ENCODE assay signal across 8 cellular contexts in the genomic region with DNA sequence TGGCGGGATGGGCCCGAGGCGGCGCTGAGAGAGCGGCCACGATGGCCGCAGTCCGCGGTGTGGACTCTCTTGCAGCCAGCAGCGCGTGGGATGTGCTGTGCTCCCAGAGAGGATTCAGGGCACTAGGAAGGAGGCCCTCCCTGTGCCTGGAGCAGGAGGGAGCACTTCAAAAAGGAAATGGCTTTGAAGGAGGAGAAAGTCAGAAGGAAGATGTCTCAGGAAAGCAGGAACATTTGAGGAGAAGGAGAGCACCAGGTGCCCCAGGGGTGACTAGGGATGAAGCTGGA. TPM values are rescaled to one million over a fixed set of nuclear protein-coding genes. Genes with fewer than 3 reads are reported as not detected.
DNase-seq lines count a peak whose midpoint lies in the region; ATAC-seq, FAIRE-seq and TF ChIP-seq lines count a peak whose summit lies in the region.

No MANE protein-coding gene starts in this region.

- H3K9ac ChIP-seq in astrocyte (ENCODE audit: low read length) (no peak overlapping the region), mesenchymal stem cell (ENCODE audit: low read length) (peak overlapping the region; percentile 82)

- 20 to 35% (median 32%) methylated on average over 11 of the region's 11 CpGs for WGBS in heart left ventricle, 4 donors
- WGBS in mesenchymal stem cell: 17% methylated on average over 11 of the region's 11 CpGs

- intact Hi-C loops in heart left ventricle (cut with DNase I) (loop anchor here in 1 of 10 donors (2.0 kb wide), 1 partner anchor 19 kb away; no protein-coding TSS in a partner anchor), Right ventricle myocardium inferior (cut with DNase I) (loop anchor here (2.0 kb wide), 1 partner anchor 21 kb away; the partner anchor contains the start of genes AUP1 and HTRA2), vagina (cut with DNase I) (no loop called here)

- H2BK12ac ChIP-seq in mesenchymal stem cell (ENCODE audit: low read length in 2 of 2): peak overlapping the region in 1 of 2 experiments; percentile 51

- H3K79me2 ChIP-seq in astrocyte (ENCODE audit: insufficient read depth, low read length): peaks cover 48% of the 10 kb centered on the region

- H3K36me3 Mint-ChIP-seq in astrocyte (ENCODE audit: low read depth, unreplicated experiment): peaks cover 2% of the 10 kb centered on the region

- H3K18ac ChIP-seq in mesenchymal stem cell (ENCODE audit: low read depth in 1 of 2, low read length in 2 of 2): no peak overlapping the region

- no peaks in the 10 kb centered on the region for H3K9me3 ChIP-seq in heart left ventricle
- no peaks in the 10 kb centered on the region for H3K9me3 ChIP-seq in astrocyte (ENCODE audit: insufficient read depth, low read depth, low read length)
- H3K9me3 ChIP-seq in mesenchymal stem cell (ENCODE audit: control insufficient read depth, low read length): no peaks in the 10 kb centered on the region
- no peaks in the 10 kb centered on the region for H3K9me3 ChIP-seq in vagina

- H3K23ac ChIP-seq in mesenchymal stem cell (ENCODE audit: low read length in 2 of 2): peak overlapping the region in 1 of 2 experiments; percentile 60

- no peak overlapping the region for H2AK5ac ChIP-seq in mesenchymal stem cell (ENCODE audit: low read length, severe bottlenecking)

- H4K20me1 ChIP-seq in astrocyte (ENCODE audit: insufficient read depth, low read length): peaks cover 6% of the 10 kb centered on the region

- peaks cover 0 to 3% (median 0%) of the 10 kb centered on the region in 9 donors for H3K36me3 ChIP-seq in heart left ventricle
- H3K36me3 ChIP-seq in astrocyte (ENCODE audit: insufficient read depth, low read length): no peaks in the 10 kb centered on the region
- H3K36me3 ChIP-seq in mesenchymal stem cell (ENCODE audit: control insufficient read depth in 1 of 2, insufficient read depth in 2 of 2, low read depth in 1 of 2, low read length in 2 of 2): no peaks in the 10 kb centered on the region
- H3K36me3 ChIP-seq in vagina: no peaks in the 10 kb centered on the region

- peaks cover 13% of the 10 kb centered on the region for H3K79me1 ChIP-seq in mesenchymal stem cell (replicated peaks; ENCODE audit: low read length, poor library complexity, severe bottlenecking)

- no peak overlapping the region for H3K27ac Mint-ChIP-seq in astrocyte (ENCODE audit: unreplicated experiment)

- H3K27me3 ChIP-seq in heart left ventricle: peaks cover 0 to 7% (median 0%) of the 10 kb centered on the region in 9 donors
- no peaks in the 10 kb centered on the region for H3K27me3 ChIP-seq in astrocyte (ENCODE audit: insufficient read depth, low read length)
- no peaks in the 10 kb centered on the region for H3K27me3 ChIP-seq in mesenchymal stem cell (ENCODE audit: control insufficient read depth in 1 of 2, insufficient read depth in 1 of 2, low read length in 2 of 2)
- no peaks in the 10 kb centered on the region for H3K27me3 ChIP-seq in vagina

- no peak overlapping the region for H2BK5ac ChIP-seq in mesenchymal stem cell (ENCODE audit: low read depth, low read length, poor library complexity, severe bottlenecking)

- H3K4me1 ChIP-seq in heart left ventricle: peaks cover 0 to 38% (median 24%) of the 10 kb centered on the region in 12 donors
- H3K4me1 ChIP-seq in astrocyte (ENCODE audit: insufficient read depth, low read length): peaks cover 25% of the 10 kb centered on the region
- peaks cover 20% of the 10 kb centered on the region for H3K4me1 ChIP-seq in mesenchymal stem cell (ENCODE audit: control insufficient read depth, insufficient read depth, low read depth, low read length)
- H3K4me1 ChIP-seq in vagina: peaks cover 27% of the 10 kb centered on the region

- H2BK120ac ChIP-seq in mesenchymal stem cell (ENCODE audit: low read depth, low read length): no peak overlapping the region

- no peak overlapping the region for H2BK15ac ChIP-seq in mesenchymal stem cell (ENCODE audit: low read depth, poor library complexity, severe bottlenecking)

- H3K4me2 ChIP-seq in astrocyte (ENCODE audit: low read length): peak overlapping the region; percentile 92
- peak overlapping the region; percentile 98 for H3K4me2 ChIP-seq in mesenchymal stem cell (ENCODE audit: low read length, poor library complexity, severe bottlenecking)

- H2AFZ ChIP-seq in astrocyte (ENCODE audit: low read depth, low read length) (peak overlapping the region; percentile 78), mesenchymal stem cell (ENCODE audit: low read depth, low read length) (peak overlapping the region; percentile 81)

- H3K4me3 Mint-ChIP-seq in astrocyte (ENCODE audit: unreplicated experiment): peak overlapping the region; percentile 75

- TF ChIP-seq CTCF in heart left ventricle (IDR thresholded peaks at IDR 0.05) (no peak), astrocyte (IDR thresholded peaks at IDR 0.05; ENCODE audit: insufficient read depth, low read depth, low read length) (no peak), vagina (IDR thresholded peaks at IDR 0.05) (no peak)

- TF ChIP-seq POLR2A in heart left ventricle (IDR thresholded peaks at IDR 0.05) (no peak), vagina (IDR thresholded peaks at IDR 0.05) (no peak)

- peak overlapping the region; percentile 8 for H4K91ac ChIP-seq in mesenchymal stem cell (ENCODE audit: low read length)

- no peak for ATAC-seq in heart left ventricle
- no peak for ATAC-seq in Right ventricle myocardium inferior
- no peak for ATAC-seq in HG02938 (IDR thresholded peaks at IDR 0.05; ENCODE audit: unreplicated experiment)

- peaks cover 7% of the 10 kb centered on the region for H3K27me3 Mint-ChIP-seq in astrocyte (ENCODE audit: low read depth, unreplicated experiment)

- H3K4me1 Mint-ChIP-seq in astrocyte (ENCODE audit: low read depth, unreplicated experiment): peaks cover 9% of the 10 kb centered on the region

- H3K4me3 ChIP-seq in heart left ventricle (peak overlapping the region; percentile 43 to 79 (median 60)), astrocyte (ENCODE audit: insufficient read depth, low read depth, low read length) (peak overlapping the region; percentile 54), mesenchymal stem cell (ENCODE audit: insufficient read depth in 1 of 2, low read depth in 1 of 2, low read length in 2 of 2) (peak overlapping the region; percentile 58 to 80), vagina (peak overlapping the region; percentile 53 to 78)

- no peak for FAIRE-seq in astrocyte (lab: Jason Lieb, UNC)

- H3K9me3 Mint-ChIP-seq in astrocyte (ENCODE audit: unreplicated experiment): no peaks in the 10 kb centered on the region

- H3K27ac ChIP-seq in heart left ventricle (peak overlapping the region in 6 of 12 donors; percentile 69 to 91 (median 86)), astrocyte (ENCODE audit: low read depth, low read length) (no peak overlapping the region), mesenchymal stem cell (ENCODE audit: low read length, poor library complexity, severe bottlenecking) (no peak overlapping the region), vagina (no peak overlapping the region)

- H3K4ac ChIP-seq in mesenchymal stem cell (ENCODE audit: low read depth in 1 of 2, low read length in 2 of 2): no peak overlapping the region

- no peak overlapping the region for H3K14ac ChIP-seq in mesenchymal stem cell (ENCODE audit: low read length in 2 of 2)

- DNase-seq in heart left ventricle: no peak
- no peak for DNase-seq in Right ventricle myocardium inferior (ENCODE audit: missing footprints)
- no peak for DNase-seq in astrocyte (ENCODE audit: low read depth)
- no peak for DNase-seq in mesenchymal stem cell
- DNase-seq in vagina (ENCODE audit: extremely low spot score in 2 of 2): no peak
- DNase-seq in NCI-H1105 treated with DMSO at 0.1 percent for 48 hours (lab: John Stamatoyannopoulos, UW): no peak
- no peak for DNase-seq in occipital lobe (lab: John Stamatoyannopoulos, UW)

- peak overlapping the region; percentile 70 for H4K8ac ChIP-seq in mesenchymal stem cell (ENCODE audit: low read length)

RNA-seq across cellular contexts. Expression of gene LOXL3, which starts 4.1 kb away (rescaled TPM):
- 1 to 10 TPM; 1.6 to 8.7 (median 3.0) TPM for total RNA-seq in heart left ventricle
- polyA plus RNA-seq in heart left ventricle: 1 to 10 TPM; 1.5 to 3.5 TPM
- 4.8 TPM for total RNA-seq in Right ventricle myocardium inferior
- 17.6 and 33.8 TPM in 2 replicates for total RNA-seq in astrocyte
- 11.7 TPM for polyA plus RNA-seq in mesenchymal stem cell (2013, experiment 1 of 2)
- 11.7 TPM for polyA plus RNA-seq in mesenchymal stem cell (2013, experiment 2 of 2)
- 6.1 TPM for total RNA-seq in vagina
- 16.1 TPM for total RNA-seq in occipital lobe

RNA-seq across cellular contexts. Expression of gene DOK1, which starts 4.9 kb away (rescaled TPM):
- total RNA-seq in heart left ventricle: 10 to 100 TPM in 1 of 9 donors, 1 to 10 TPM in 8; 2.6 to 11.6 (median 4.8) TPM
- polyA plus RNA-seq in heart left ventricle: 1 to 10 TPM; 2.4 to 6.0 TPM
- total RNA-seq in Right ventricle myocardium inferior: 4.9 TPM
- total RNA-seq in astrocyte: 19.1 and 19.3 TPM in 2 replicates
- 13.9 TPM for polyA plus RNA-seq in mesenchymal stem cell (2013, experiment 1 of 2)
- 14.3 TPM for polyA plus RNA-seq in mesenchymal stem cell (2013, experiment 2 of 2)
- 20.1 TPM for total RNA-seq in vagina
- 3.4 TPM for total RNA-seq in occipital lobe

RNA-seq across cellular contexts. Expression of gene HTRA2, which starts 19.9 kb away (rescaled TPM):
- total RNA-seq in heart left ventricle (10 to 100 TPM; 23.6 to 32.0 (median 24.8) TPM), Right ventricle myocardium inferior (29.2 TPM), astrocyte (24.4 and 25.3 TPM in 2 replicates), vagina (24.3 TPM), occipital lobe (56.3 TPM)
- polyA plus RNA-seq in heart left ventricle: 10 to 100 TPM; 24.5 to 45.4 TPM
- 21.6 TPM for polyA plus RNA-seq in mesenchymal stem cell (2013, experiment 1 of 2)
- polyA plus RNA-seq in mesenchymal stem cell (2013, experiment 2 of 2): 20.7 TPM

RNA-seq across cellular contexts. Expression of gene AUP1, which starts 20.1 kb away (rescaled TPM):
- 10 to 100 TPM; 33.6 to 74.5 (median 49.8) TPM for total RNA-seq in heart left ventricle
- 100 to 1,000 TPM in 1 of 2 donors, 10 to 100 TPM in 1; 77.9 to 168 TPM for polyA plus RNA-seq in heart left ventricle
- 53.7 TPM for total RNA-seq in Right ventricle myocardium inferior
- 82.5 and 82.8 TPM in 2 replicates for total RNA-seq in astrocyte
- polyA plus RNA-seq in mesenchymal stem cell (2013, experiment 1 of 2): 81.1 TPM
- 81.5 TPM for polyA plus RNA-seq in mesenchymal stem cell (2013, experiment 2 of 2)
- 124 TPM for total RNA-seq in vagina
- total RNA-seq in occipital lobe: 40.4 TPM

RNA-seq across cellular contexts. Expression of gene DQX1, which starts 23.6 kb away (rescaled TPM):
- not detected for total RNA-seq in heart left ventricle
- polyA plus RNA-seq in heart left ventricle: not detected
- not detected for total RNA-seq in Right ventricle myocardium inferior
- total RNA-seq in astrocyte: 0.73 and 0.84 TPM in 2 replicates
- polyA plus RNA-seq in mesenchymal stem cell (2013, experiment 1 of 2): not detected
- polyA plus RNA-seq in mesenchymal stem cell (2013, experiment 2 of 2): 0.03 TPM
- 9.6 TPM for total RNA-seq in vagina
- not detected for total RNA-seq in occipital lobe
